Comparison of ENCODE assay signal across 9 cellular contexts in the genomic region with DNA sequence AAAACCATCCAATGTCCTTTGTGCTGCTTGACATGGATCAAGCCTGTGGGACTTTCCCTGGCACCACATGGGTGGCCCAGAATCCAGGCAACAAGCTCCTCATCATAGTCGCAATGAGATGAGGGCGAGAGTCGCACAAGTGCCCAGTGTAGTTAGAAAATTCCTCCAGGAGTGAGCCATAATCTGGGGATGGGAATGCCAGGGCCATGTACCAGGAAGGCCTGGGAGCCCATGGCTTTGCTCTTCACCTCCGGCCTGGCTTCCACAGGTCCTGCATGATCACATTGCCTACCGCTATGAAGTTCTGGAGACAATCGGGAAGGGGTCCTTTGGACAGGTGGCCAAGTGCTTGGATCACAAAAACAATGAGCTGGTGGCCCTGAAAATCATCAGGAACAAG. TPM values are rescaled to one million over a fixed set of nuclear protein-coding genes. Genes with fewer than 3 reads are reported as not detected.
"Had no signal": no experiment of that assay in that cellular context is flagged by ENCODE, and none has a peak within 500 bp of the region (broad histone marks: within the 10 kb centered on the region; RNA-seq: fewer than 3 reads in every experiment).

No MANE protein-coding gene starts in this region.

- DNase-seq: IMR-90, KBM-7, KG1 had no signal

- H3K4me1 Mint-ChIP-seq: IgD-negative memory B cell had no signal

- H3K9me3 Mint-ChIP-seq: IgD-negative memory B cell had no signal

- H3K27me3 Mint-ChIP-seq: IgD-negative memory B cell had no signal

- H3K4me3 Mint-ChIP-seq: IgD-negative memory B cell had no signal

- H3K4me3 ChIP-seq: K562 had no signal

- FAIRE-seq: HepG2, HTR-8/SVneo, K562 had no signal

- H3K27ac ChIP-seq: HL-60 had no signal

RNA-seq across cellular contexts. Expression of a gene that starts 53.0 kb away (rescaled TPM):
- total RNA-seq: HT-29 had no signal
